In the genomic region with DNA sequence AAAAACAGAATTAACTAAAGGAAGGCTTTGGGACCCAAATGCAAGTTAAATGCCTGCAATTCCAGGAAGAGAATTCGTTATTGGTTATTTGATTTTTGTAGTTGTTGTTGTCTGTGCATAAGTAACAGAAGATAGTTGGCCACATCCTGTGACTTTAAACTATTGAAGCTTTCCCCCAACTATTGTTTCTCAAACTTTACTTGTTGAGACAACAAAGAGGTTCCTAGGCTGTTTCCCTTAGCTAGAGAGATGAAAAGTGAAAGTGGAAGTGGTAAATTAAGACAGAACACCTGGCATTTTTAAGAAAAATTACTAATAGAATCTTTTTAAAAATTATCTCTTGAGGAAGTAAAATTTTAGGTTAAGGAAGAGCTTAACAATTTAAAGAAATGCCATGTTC, we compare ENCODE assay signal across 13 cellular contexts.
DNase-seq lines count a peak whose midpoint lies in the region; ATAC-seq, FAIRE-seq and TF ChIP-seq lines count a peak whose summit lies in the region.
"Had no signal": no experiment of that assay in that cellular context is flagged by ENCODE, and none has a peak within 500 bp of the region (broad histone marks: within the 10 kb centered on the region; RNA-seq: fewer than 3 reads in every experiment).

No MANE protein-coding gene starts in this region.

- dilution Hi-C loops in mammary epithelial cell (cut with HindIII; ENCODE audit: low sequenced_read_pairs): no loop called here

- intact Hi-C loops in mammary epithelial cell (cut with micrococcal nuclease): loop anchor here (5.0 kb wide), 1 partner anchor 460 kb away; no protein-coding TSS in a partner anchor

- no peak overlapping the region for H3K9ac ChIP-seq in mammary epithelial cell (ENCODE audit: insufficient read depth, low read length)

- H3K36me3 ChIP-seq in mammary epithelial cell (ENCODE audit: insufficient read depth, low read length): no peaks in the 10 kb centered on the region
- H3K36me3 ChIP-seq: prostate gland, stomach had no signal

- no peaks in the 10 kb centered on the region for H3K79me2 ChIP-seq in mammary epithelial cell (ENCODE audit: insufficient read depth, low read length)

- ATAC-seq in GM19438 (IDR thresholded peaks at IDR 0.05; ENCODE audit: low read depth, unreplicated experiment): peak; percentile 98
- peak; percentile 77 for ATAC-seq in HG02763 (IDR thresholded peaks at IDR 0.05; ENCODE audit: unreplicated experiment)
- ATAC-seq in HG03432 (IDR thresholded peaks at IDR 0.05; ENCODE audit: unreplicated experiment): peak; percentile 92

- no TSS peak for BruUV-seq in mammary epithelial cell (replicated peaks; lab: Mats Ljungman, UMichigan)

- no peaks in the 10 kb centered on the region for H4K20me1 ChIP-seq in mammary epithelial cell (ENCODE audit: insufficient read depth, low read length)

- DNase-seq in GM12891 (ENCODE audit: insufficient read length, low spot score): no peak
- DNase-seq in mammary epithelial cell: no peak
- DNase-seq in NCI-H2196 treated with DMSO at 0.1 percent for 48 hours (lab: John Stamatoyannopoulos, UW; ENCODE audit: unreplicated experiment): no peak
- no peak for DNase-seq in SK-N-DZ (ENCODE audit: low spot score)
- no peak for DNase-seq in LoVo (ENCODE audit: low spot score)
- DNase-seq: activated CD4-positive, CD25-positive, alpha-beta regulatory T cell treated with anti-CD3 and anti-CD28 coated beads, Interleukin-2, amount 50 U/mL, for 72 hours; activated gamma-delta T cell; NCI-H524; stomach had no signal

- TF ChIP-seq CTCF in mammary epithelial cell (conservative IDR thresholded peaks at IDR 0.05 in 1 of 2, IDR thresholded peaks at IDR 0.05 in 1 of 2; ENCODE audit: extremely low read depth in 1 of 2, insufficient read depth in 1 of 2, low read depth in 1 of 2, low read length in 2 of 2): no peak

- H3K4me3 ChIP-seq in mammary epithelial cell (replicated peaks in 1 of 3; ENCODE audit: insufficient read depth in 1 of 3, low read depth in 2 of 3, low read length in 3 of 3): no peak overlapping the region
- H3K4me3 ChIP-seq: prostate gland, stomach had no signal

- no peaks in the 10 kb centered on the region for H3K9me3 ChIP-seq in mammary epithelial cell (replicated peaks; ENCODE audit: insufficient read depth, low read length)
- H3K9me3 ChIP-seq: prostate gland, stomach had no signal

- CTCF ChIA-PET in mammary epithelial cell (lab: Charles Lee; ENCODE audit: low non-redundant PET): no interaction called here

- TF ChIP-seq POLR2A in GM12891 (IDR thresholded peaks at IDR 0.05; ENCODE audit: low read depth, low read length): no peak

- H3K4me1 ChIP-seq in mammary epithelial cell (ENCODE audit: insufficient read depth, low read length): no peaks in the 10 kb centered on the region
- H3K4me1 ChIP-seq: prostate gland, stomach had no signal

- no peaks in the 10 kb centered on the region for H3K27me3 ChIP-seq in mammary epithelial cell (ENCODE audit: insufficient read depth, low read length)
- H3K27me3 ChIP-seq: stomach had no signal

- H3K4me2 ChIP-seq in mammary epithelial cell (ENCODE audit: insufficient read depth, low read depth, low read length): no peak overlapping the region

- FAIRE-seq in GM12891 (lab: Jason Lieb, UNC): peak; percentile 5

- no peak overlapping the region for H3K27ac ChIP-seq in mammary epithelial cell (ENCODE audit: insufficient read depth, low read depth, low read length)
- H3K27ac ChIP-seq: prostate gland, stomach had no signal

- in situ Hi-C loops in mammary epithelial cell (cut with MboI; ENCODE audit: low sequenced_read_pairs in 2 of 2): loop anchor here in 1 of 2 donors (25.0 kb wide), 2 partner anchors 275 to 400 kb away; no protein-coding TSS in a partner anchor

- H2AFZ ChIP-seq in mammary epithelial cell (ENCODE audit: low read depth, low read length): no peak overlapping the region

- 58% methylated on average over 1 of the region's 1 CpG for WGBS in mammary epithelial cell (ENCODE audit: low coverage, missing lambda C conversion rate)

TF ChIP-seq in GM12891, 5 proteins besides CTCF, POLR2A, EP300 and RAD21:
- TF ChIP-seq SPI1 (IDR thresholded peaks at IDR 0.05; ENCODE audit: low read depth, low read length) (no peak), POU2F2 (IDR thresholded peaks at IDR 0.05; ENCODE audit: low read depth, low read length) (no peak), POLR2AphosphoS5 (IDR thresholded peaks at IDR 0.05; ENCODE audit: low read depth, low read length) (no peak), PAX5 (IDR thresholded peaks at IDR 0.05; ENCODE audit: insufficient read depth, low read length, severe bottlenecking) (no peak), TAF1 (IDR thresholded peaks at IDR 0.05; ENCODE audit: low read depth, low read length) (no peak)
